10 cellular contexts compared by ENCODE assay signal in genomic region chr6:46376562-46376969, GRCh38.
DNase-seq lines count a peak whose midpoint lies in the region; ATAC-seq and TF ChIP-seq lines count a peak whose summit lies in the region.
"Had no signal": no experiment of that assay in that cellular context is flagged by ENCODE, and none has a peak within 500 bp of the region (broad histone marks: within the 10 kb centered on the region; RNA-seq: fewer than 3 reads in every experiment).

No MANE protein-coding gene starts in this region.

- peaks cover 4% of the 10 kb centered on the region; the same call in 1 of the 2 replicates for H3K9me3 ChIP-seq in OCI-LY3 (ENCODE audit: insufficient read depth, low read length)
- H3K9me3 ChIP-seq in CD4-positive, alpha-beta memory T cell (ENCODE audit: control insufficient read depth in 1 of 2, low read length in 2 of 2): no peaks in the 10 kb centered on the region
- H3K9me3 ChIP-seq: A549 had no signal

- POLR2A ChIA-PET in activated CD4-positive, alpha-beta T cell treated with anti-CD3 and anti-CD28 coated beads, Interleukin-2, amount 10 ng/mL, durations not matched to agents 7 days and 5 days (lab: Charles Lee): no interaction called here
- POLR2A ChIA-PET in CD4-positive, alpha-beta memory T cell (lab: Charles Lee; ENCODE audit: partially characterized antibody): no interaction called here
- POLR2A ChIA-PET in MCF 10A (lab: Yijun Ruan, JAX): no interaction called here

- CTCF ChIA-PET in activated CD4-positive, alpha-beta T cell treated with anti-CD3 and anti-CD28 coated beads, Interleukin-2, amount 10 ng/mL, durations not matched to agents 7 days and 5 days (lab: Charles Lee): no interaction called here
- CTCF ChIA-PET in CD4-positive, alpha-beta memory T cell (lab: Charles Lee; ENCODE audit: partially characterized antibody): no interaction called here
- CTCF ChIA-PET in MCF 10A (lab: Yijun Ruan, JAX): interaction anchor here (0.6 to 0.8 kb wide), 3 partner anchors 97 to 787 kb away, joined by 3 to 4 read pairs (median 3); no protein-coding TSS in a partner anchor

- no peak overlapping the region for H3K4me3 Mint-ChIP-seq in activated CD4-positive, alpha-beta T cell treated with anti-CD3 and anti-CD28 coated beads, Interleukin-2, amount 10 ng/mL, durations not matched to agents 7 days and 5 days
- peak overlapping the region in 1 of 8 donors; percentile 64 for H3K4me3 Mint-ChIP-seq in CD4-positive, alpha-beta memory T cell
- no peak overlapping the region for H3K4me3 Mint-ChIP-seq in MCF 10A (ENCODE audit: unreplicated experiment)
- H3K4me3 Mint-ChIP-seq: activated T-cell treated with anti-CD3 and anti-CD28 coated beads, Interleukin-2, amount 50 U/mL, for 24 hours had no signal

- no peaks in the 10 kb centered on the region for H3K9me3 Mint-ChIP-seq in activated CD4-positive, alpha-beta T cell treated with anti-CD3 and anti-CD28 coated beads, Interleukin-2, amount 10 ng/mL, durations not matched to agents 7 days and 5 days
- H3K9me3 Mint-ChIP-seq in CD4-positive, alpha-beta memory T cell: peaks cover 0 to 2% (median 0%) of the 10 kb centered on the region in 8 donors
- no peaks in the 10 kb centered on the region for H3K9me3 Mint-ChIP-seq in MCF 10A (ENCODE audit: unreplicated experiment)
- H3K9me3 Mint-ChIP-seq: activated T-cell treated with anti-CD3 and anti-CD28 coated beads, Interleukin-2, amount 50 U/mL, for 24 hours had no signal

- peak; percentile 88 for ATAC-seq in HG02970 (IDR thresholded peaks at IDR 0.05; ENCODE audit: low FRiP score, unreplicated experiment)
- peak; percentile 9 for ATAC-seq in stimulated activated naive CD8-positive, alpha-beta T cell treated with anti-CD3 and anti-CD28 coated beads, Interleukin-15, Interleukin-2, amounts not matched to agents 100 U/mL and 50 U/mL, for 24 hours
- ATAC-seq in foreskin keratinocyte: no peak
- ATAC-seq: A549 had no signal

- peak overlapping the region; percentile 47 for H3K9ac ChIP-seq in OCI-LY3 (ENCODE audit: low read length)

- peak overlapping the region; percentile 67 for H3K4me2 ChIP-seq in OCI-LY3 (ENCODE audit: low read length)
- H3K4me2 ChIP-seq: A549 had no signal

- TF ChIP-seq CTCF in OCI-LY3 (IDR thresholded peaks at IDR 0.05; ENCODE audit: low read depth, low read length) (no peak), foreskin keratinocyte (conservative IDR thresholded peaks at IDR 0.05) (no peak), MCF 10A (IDR thresholded peaks at IDR 0.05; ENCODE audit: unreplicated experiment) (no peak)

- H3K4me3 ChIP-seq in OCI-LY3 (ENCODE audit: low read length): peak overlapping the region; percentile 43
- no peak overlapping the region for H3K4me3 ChIP-seq in CD4-positive, alpha-beta memory T cell (ENCODE audit: low read length in 2 of 2)
- H3K4me3 ChIP-seq: A549 had no signal

- H4K20me1 ChIP-seq in OCI-LY3 (ENCODE audit: insufficient read depth, low read length): no peaks in the 10 kb centered on the region

- H3K36me3 ChIP-seq in OCI-LY3 (replicated peaks; ENCODE audit: low read depth, low read length): no peaks in the 10 kb centered on the region
- H3K36me3 ChIP-seq in CD4-positive, alpha-beta memory T cell (ENCODE audit: insufficient read depth, low read length): no peaks in the 10 kb centered on the region

- H3K27me3 ChIP-seq in OCI-LY3 (ENCODE audit: low read depth, low read length): no peaks in the 10 kb centered on the region
- H3K27me3 ChIP-seq in CD4-positive, alpha-beta memory T cell (ENCODE audit: insufficient read depth, low read length): no peaks in the 10 kb centered on the region
- H3K27me3 ChIP-seq in foreskin keratinocyte: peaks cover 5% of the 10 kb centered on the region

- H3K27me3 Mint-ChIP-seq in activated CD4-positive, alpha-beta T cell treated with anti-CD3 and anti-CD28 coated beads, Interleukin-2, amount 10 ng/mL, durations not matched to agents 7 days and 5 days: peaks cover 10% of the 10 kb centered on the region
- peaks cover 3 to 16% of the 10 kb centered on the region in 2 donors for H3K27me3 Mint-ChIP-seq in CD4-positive, alpha-beta memory T cell
- H3K27me3 Mint-ChIP-seq in MCF 10A (ENCODE audit: insufficient read depth, unreplicated experiment): no peaks in the 10 kb centered on the region

- H3K27ac Mint-ChIP-seq in activated CD4-positive, alpha-beta T cell treated with anti-CD3 and anti-CD28 coated beads, Interleukin-2, amount 10 ng/mL, durations not matched to agents 7 days and 5 days: peak overlapping the region; percentile 76
- no peak overlapping the region for H3K27ac Mint-ChIP-seq in CD4-positive, alpha-beta memory T cell
- no peak overlapping the region for H3K27ac Mint-ChIP-seq in MCF 10A (ENCODE audit: low read depth, unreplicated experiment)
- H3K27ac Mint-ChIP-seq: activated T-cell treated with anti-CD3 and anti-CD28 coated beads, Interleukin-2, amount 50 U/mL, for 24 hours had no signal

- peaks cover 8% of the 10 kb centered on the region for H3K4me1 Mint-ChIP-seq in activated CD4-positive, alpha-beta T cell treated with anti-CD3 and anti-CD28 coated beads, Interleukin-2, amount 10 ng/mL, durations not matched to agents 7 days and 5 days
- no peaks in the 10 kb centered on the region for H3K4me1 Mint-ChIP-seq in CD4-positive, alpha-beta memory T cell
- no peaks in the 10 kb centered on the region for H3K4me1 Mint-ChIP-seq in MCF 10A (ENCODE audit: insufficient read depth, unreplicated experiment)

- no peaks in the 10 kb centered on the region for H3K79me2 ChIP-seq in OCI-LY3 (ENCODE audit: low read length)

- H3K36me3 Mint-ChIP-seq in activated CD4-positive, alpha-beta T cell treated with anti-CD3 and anti-CD28 coated beads, Interleukin-2, amount 10 ng/mL, durations not matched to agents 7 days and 5 days (ENCODE audit: low read depth): peaks cover 2% of the 10 kb centered on the region
- no peaks in the 10 kb centered on the region for H3K36me3 Mint-ChIP-seq in CD4-positive, alpha-beta memory T cell
- no peaks in the 10 kb centered on the region for H3K36me3 Mint-ChIP-seq in MCF 10A (ENCODE audit: insufficient read depth, unreplicated experiment)

- DNase-seq in activated CD4-positive, alpha-beta T cell treated with anti-CD3 and anti-CD28 coated beads, Interleukin-2, amount 10 ng/mL, durations not matched to agents 7 days and 5 days: no peak
- no peak for DNase-seq in activated CD4-positive, alpha-beta T cell treated with anti-CD3 and anti-CD28 coated beads, Interleukin-2, amount 50 U/mL, for 4 hours
- DNase-seq in stimulated activated naive CD8-positive, alpha-beta T cell treated with anti-CD3 and anti-CD28 coated beads, Interleukin-15, Interleukin-2, amounts not matched to agents 100 U/mL and 50 U/mL, for 24 hours: no peak
- no peak for DNase-seq in CD4-positive, alpha-beta memory T cell
- DNase-seq in foreskin keratinocyte (no peak), MCF 10A (ENCODE audit: unreplicated experiment) (no peak)
- DNase-seq: activated T-cell treated with anti-CD3 and anti-CD28 coated beads, Interleukin-2, amount 50 U/mL, for 24 hours had no signal

- intact Hi-C loops in CD4-positive, alpha-beta memory T cell (cut with micrococcal nuclease): no loop called here
- intact Hi-C loops in MCF 10A (cut with micrococcal nuclease): no loop called here

- 0 out of 2 replicates have a peak overlapping the region, but pooled peaks have one; percentile 27 for H2AFZ ChIP-seq in OCI-LY3 (ENCODE audit: low read depth, low read length)

- H3K27ac ChIP-seq in OCI-LY3 (ENCODE audit: low read length): peak overlapping the region; percentile 33
- no peak overlapping the region for H3K27ac ChIP-seq in CD4-positive, alpha-beta memory T cell (ENCODE audit: low read depth, low read length)
- no peak overlapping the region for H3K27ac ChIP-seq in foreskin keratinocyte
- H3K27ac ChIP-seq: A549 had no signal

- BruUV-seq in MCF 10A (replicated peaks; lab: Mats Ljungman, UMichigan): no TSS peak

- peaks cover 57% of the 10 kb centered on the region for H3K4me1 ChIP-seq in OCI-LY3 (ENCODE audit: low read length)
- H3K4me1 ChIP-seq in CD4-positive, alpha-beta memory T cell (ENCODE audit: insufficient read depth, low read length): no peaks in the 10 kb centered on the region
- H3K4me1 ChIP-seq in foreskin keratinocyte: no peaks in the 10 kb centered on the region
- H3K4me1 ChIP-seq: A549 had no signal
